1 cellular context compared by ENCODE assay signal in the genomic region with DNA sequence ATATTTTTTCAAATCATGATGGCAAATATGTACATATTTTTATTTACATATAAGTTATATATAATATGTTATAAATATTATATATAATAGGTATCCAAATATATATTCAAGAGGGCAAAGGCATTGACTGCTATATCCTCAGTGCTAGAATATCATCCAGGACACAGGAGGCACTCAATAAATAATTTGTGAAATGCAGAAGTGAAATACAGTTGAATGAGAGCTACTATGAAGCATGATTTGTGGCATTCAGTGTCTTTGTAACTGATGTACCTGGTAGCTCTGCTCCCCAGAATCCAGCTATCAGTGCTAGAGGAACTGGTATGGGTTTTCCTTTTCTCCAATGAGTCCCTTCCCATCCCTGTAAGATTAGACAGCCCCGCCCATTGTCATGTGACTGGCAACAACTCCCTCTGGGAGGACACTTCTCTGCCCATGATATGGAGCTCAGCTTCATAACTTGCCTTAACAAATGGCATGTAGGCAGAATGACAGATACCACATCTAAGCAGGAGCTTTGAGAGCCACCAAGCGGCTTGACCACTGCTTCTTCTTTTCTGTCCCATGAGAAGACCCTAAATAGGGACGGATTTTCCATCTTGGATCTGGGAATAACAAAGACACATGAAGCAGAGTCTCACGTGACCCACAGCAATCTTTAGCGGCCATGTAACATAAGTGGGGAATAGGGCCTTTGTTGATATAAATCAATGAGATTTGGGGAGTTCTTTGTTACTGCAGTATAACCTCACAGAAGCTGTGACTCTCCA.
TF ChIP-seq lines count a peak whose summit lies in the region.

No MANE protein-coding gene starts in this region.

TF ChIP-seq in GM12878, 131 proteins besides CTCF, POLR2A, EP300 and RAD21:
- TF ChIP-seq DPF2 (IDR thresholded peaks at IDR 0.05) (no peak), SPI1 (IDR thresholded peaks at IDR 0.05; ENCODE audit: borderline replicate concordance, insufficient read depth, low read depth, low read length) (peak; percentile 63; the same call in 1 of the 2 replicates)
